8 cellular contexts compared by ENCODE assay signal in the genomic region with DNA sequence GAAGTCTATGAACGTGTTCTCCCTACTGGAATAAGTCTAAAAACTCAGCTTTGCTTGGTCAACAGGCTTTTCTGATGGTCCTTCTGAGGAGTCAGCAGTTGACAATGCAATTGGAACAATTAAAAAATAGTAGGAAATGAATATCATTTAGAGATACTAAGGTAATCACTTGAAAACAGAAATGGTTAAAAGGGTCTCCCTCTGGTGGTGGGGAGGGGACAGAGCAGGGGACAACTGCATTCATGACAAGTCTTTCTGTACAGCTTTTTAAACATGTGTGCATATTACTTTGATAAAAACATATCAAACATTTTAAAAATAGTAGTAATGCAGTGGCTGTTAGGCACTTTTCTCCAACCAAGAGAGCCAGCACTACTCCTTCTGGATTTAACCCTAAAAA.
DNase-seq lines count a peak whose midpoint lies in the region; ATAC-seq and TF ChIP-seq lines count a peak whose summit lies in the region.

No MANE protein-coding gene starts in this region.

- H3K79me2 ChIP-seq in neural progenitor cell (ENCODE audit: low read depth) = no peaks in the 10 kb centered on the region

- H2AFZ ChIP-seq in neural progenitor cell (replicated peaks) = no peak overlapping the region

- in situ Hi-C loops in astrocyte of the cerebellum (cut with HindIII; ENCODE audit: low sequenced_read_pairs) = no loop called here

- H3K4me1 ChIP-seq in heart left ventricle (no peaks in the 10 kb centered on the region), neural progenitor cell (no peaks in the 10 kb centered on the region)

- H3K36me3 ChIP-seq in heart left ventricle (no peaks in the 10 kb centered on the region), neural progenitor cell (no peaks in the 10 kb centered on the region)

- 90 to 96% (median 95%) methylated on average over 1 of the region's 1 CpG for WGBS in heart left ventricle, 4 donors

- no peak overlapping the region for H3K27ac Mint-ChIP-seq in neural progenitor cell
- H3K27ac Mint-ChIP-seq in stimulated activated effector memory CD8-positive, alpha-beta T cell treated with anti-CD3 and anti-CD28 coated beads, Interleukin-12 subunit alpha, Interleukin-12 subunit beta, amount 100 ng/mL, for 72 hours = no peak overlapping the region

- intact Hi-C loops in heart left ventricle (cut with DNase I) (loop anchor here in 2 of 10 donors (10.0 kb wide), 1 partner anchor 786 kb away; no protein-coding TSS in a partner anchor), Right ventricle myocardium inferior (cut with DNase I) (no loop called here)

- peaks cover 7% of the 10 kb centered on the region for H3K9me3 Mint-ChIP-seq in neural progenitor cell
- H3K9me3 Mint-ChIP-seq in stimulated activated effector memory CD8-positive, alpha-beta T cell treated with anti-CD3 and anti-CD28 coated beads, Interleukin-12 subunit alpha, Interleukin-12 subunit beta, amount 100 ng/mL, for 72 hours = no peaks in the 10 kb centered on the region

- H3K4me2 ChIP-seq in neural progenitor cell = no peak overlapping the region

- H4K20me1 ChIP-seq in neural progenitor cell (ENCODE audit: low read depth) = no peaks in the 10 kb centered on the region

- no peaks in the 10 kb centered on the region for H3K36me3 Mint-ChIP-seq in neural progenitor cell
- H3K36me3 Mint-ChIP-seq in stimulated activated effector memory CD8-positive, alpha-beta T cell treated with anti-CD3 and anti-CD28 coated beads, Interleukin-12 subunit alpha, Interleukin-12 subunit beta, amount 100 ng/mL, for 72 hours = no peaks in the 10 kb centered on the region

- no peak overlapping the region for H3K4me3 Mint-ChIP-seq in neural progenitor cell
- no peak overlapping the region for H3K4me3 Mint-ChIP-seq in stimulated activated effector memory CD8-positive, alpha-beta T cell treated with anti-CD3 and anti-CD28 coated beads, Interleukin-12 subunit alpha, Interleukin-12 subunit beta, amount 100 ng/mL, for 72 hours

- peak in 10 of 12 donors; percentile 32 to 65 (median 50) for TF ChIP-seq CTCF in heart left ventricle (IDR thresholded peaks at IDR 0.05)
- peak; percentile 70 for TF ChIP-seq CTCF in astrocyte of the cerebellum (IDR thresholded peaks at IDR 0.05; ENCODE audit: low read depth, low read length, missing control alignments)
- peak; percentile 89 for TF ChIP-seq CTCF in neural progenitor cell (IDR thresholded peaks at IDR 0.05)

- H3F3A ChIP-seq in neural progenitor cell (ENCODE audit: low read depth) = no peaks in the 10 kb centered on the region

- ATAC-seq in heart left ventricle (no peak), Right ventricle myocardium inferior (no peak)
- no peak for ATAC-seq in stimulated activated effector memory CD8-positive, alpha-beta T cell treated with anti-CD3 and anti-CD28 coated beads, Interleukin-12 subunit alpha, Interleukin-12 subunit beta, amount 100 ng/mL, for 72 hours

- H3K27me3 Mint-ChIP-seq in neural progenitor cell (ENCODE audit: insufficient read depth, low read depth) = peaks cover 8% of the 10 kb centered on the region

- TF ChIP-seq POLR2A in heart left ventricle (IDR thresholded peaks at IDR 0.05) = no peak

- H3K27me3 ChIP-seq in heart left ventricle = no peaks in the 10 kb centered on the region
- no peaks in the 10 kb centered on the region for H3K27me3 ChIP-seq in neural progenitor cell

- peaks cover 5% of the 10 kb centered on the region for H3K4me1 Mint-ChIP-seq in neural progenitor cell
- no peaks in the 10 kb centered on the region for H3K4me1 Mint-ChIP-seq in stimulated activated effector memory CD8-positive, alpha-beta T cell treated with anti-CD3 and anti-CD28 coated beads, Interleukin-12 subunit alpha, Interleukin-12 subunit beta, amount 100 ng/mL, for 72 hours

- H3K27ac ChIP-seq in heart left ventricle = no peak overlapping the region
- H3K27ac ChIP-seq in neural progenitor cell = no peak overlapping the region

- DNase-seq in heart left ventricle (no peak), Right ventricle myocardium inferior (ENCODE audit: missing footprints) (no peak), HuH-7 (ENCODE audit: low spot score) (peak; percentile 1), astrocyte of the cerebellum (ENCODE audit: low read depth) (no peak), neural progenitor cell (ENCODE audit: low spot score) (peak; percentile 34), NCI-H128 (lab: John Stamatoyannopoulos, UW; ENCODE audit: unreplicated experiment) (no peak), NCI-H2227 treated with DMSO at 0.1 percent for 48 hours (lab: John Stamatoyannopoulos, UW) (no peak)
- no peak for DNase-seq in stimulated activated effector memory CD8-positive, alpha-beta T cell treated with anti-CD3 and anti-CD28 coated beads, Interleukin-12 subunit alpha, Interleukin-12 subunit beta, amount 100 ng/mL, for 72 hours (ENCODE audit: low spot score in 2 of 2)

- H3K4me3 ChIP-seq in heart left ventricle (no peak overlapping the region), astrocyte of the cerebellum (ENCODE audit: low read depth, low read length) (no peak overlapping the region), neural progenitor cell (no peak overlapping the region)

- H3K9me3 ChIP-seq in heart left ventricle (peaks cover 0 to 4% (median 0%) of the 10 kb centered on the region in 12 donors), neural progenitor cell (ENCODE audit: low read depth) (no peaks in the 10 kb centered on the region)

- H3K9ac ChIP-seq in neural progenitor cell = no peak overlapping the region

Comparison
In these comparisons a context has a peak if more than half of its experiments do, and no peak if none do; other contexts are left out.
1. DNase-seq: peak in HuH-7 (single experiment) and neural progenitor cell (single experiment); none in heart left ventricle (0 of 5), Right ventricle myocardium inferior (single experiment), astrocyte of the cerebellum (single experiment), stimulated activated effector memory CD8-positive, alpha-beta T cell treated with anti-CD3 and anti-CD28 coated beads, Interleukin-12 subunit alpha, Interleukin-12 subunit beta, amount 100 ng/mL, for 72 hours (0 of 2), NCI-H128 (single experiment) and NCI-H2227 treated with DMSO at 0.1 percent for 48 hours (single experiment).
2. Peak in every context shown above with its lines, with median percentiles within 50 percentile points of each other: CTCF ChIP-seq.